ENCODE assay signal across 25 cellular contexts in the genomic region with DNA sequence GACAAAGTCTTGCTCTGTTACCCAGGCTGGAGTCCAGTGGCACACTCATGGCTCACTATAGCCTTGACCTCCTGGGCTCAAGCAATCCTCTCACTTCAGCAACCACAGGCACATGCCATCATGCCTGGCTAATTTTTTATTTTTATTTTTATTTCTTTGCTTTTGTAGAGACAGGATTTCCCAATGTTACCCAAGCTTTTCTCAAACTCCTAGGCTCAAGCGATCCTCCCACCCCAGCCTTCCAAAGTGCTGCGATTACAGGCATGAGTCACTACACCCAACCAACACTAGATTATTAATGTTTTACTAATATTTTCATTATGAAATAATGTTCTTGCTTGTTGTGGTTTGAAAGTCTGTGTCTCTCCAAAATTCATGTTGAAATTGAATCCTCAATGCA. TPM values are rescaled to one million over a fixed set of nuclear protein-coding genes. Genes with fewer than 3 reads are reported as not detected.
"Had no signal": no experiment of that assay in that cellular context is flagged by ENCODE, and none has a peak within 500 bp of the region (broad histone marks: within the 10 kb centered on the region; RNA-seq: fewer than 3 reads in every experiment).

No MANE protein-coding gene starts in this region.

- H3K4me2 ChIP-seq: PC-9 had no signal

- H2AFZ ChIP-seq: PC-9 had no signal

- H3K36me3 ChIP-seq: MG63, Peyer's patch, SJSA1 had no signal

- H3K27ac ChIP-seq: PC-9, Peyer's patch, SJSA1, SK-N-MC had no signal

- H3K4me3 ChIP-seq: MG63, PC-9, Peyer's patch, SJSA1, SK-N-MC had no signal

- H3K4me1 ChIP-seq: Peyer's patch, SJSA1 had no signal

- DNase-seq: KBM-7; MG63; NCI-H1092 treated with DMSO at 0.1 percent for 48 hours; NCI-H1436; NCI-H187; NCI-H2029; NCI-H2081 treated with DMSO at 0.1 percent for 48 hours; NCI-H2171; NCI-H226; NCI-H446; NCI-H510A; NCI-H524 treated with DMSO at 0.1 percent for 48 hours; NCI-H69; NCI-H774; NK-92 treated with Interleukin-12 subunit alpha and Interleukin-12 subunit beta, amount 100 ng/mL, for 24 hours; PC-9; Peyer's patch; Right ventricle myocardium superior; RPMI8226; SIG-M5 had no signal

- H3K9me3 ChIP-seq: MG63, Peyer's patch, SJSA1 had no signal

- H3K27me3 ChIP-seq: MG63, Peyer's patch, SJSA1 had no signal

RNA-seq across cellular contexts. Expression of a gene that starts 5.2 kb away (rescaled TPM):
- total RNA-seq: HT-29, LHCN-M2, OCI-LY7, PC-9, Peyer's patch, Right ventricle myocardium superior, SJSA1 had no signal
